Comparison of ENCODE assay signal across 7 cellular contexts in genomic region chr9:42316026-42316425, GRCh38.
DNase-seq lines count a peak whose midpoint lies in the region; ATAC-seq and TF ChIP-seq lines count a peak whose summit lies in the region.
"Not testable (repeated sequence)": the region's sequence is repeated elsewhere in the genome, so short reads cannot be mapped to it uniquely, and the experiment has no call there.

No MANE protein-coding gene starts in this region.

- intact Hi-C loops in HCT116 (cut with micrococcal nuclease); Panc1 (cut with micrococcal nuclease; ENCODE audit: unreplicated experiment): not testable (repeated sequence)

- H2AFZ ChIP-seq in HCT116 (ENCODE audit: low read depth, low read length, poor library complexity, severe bottlenecking) = not testable (repeated sequence)

- H3K4me2 ChIP-seq in HCT116 (ENCODE audit: low read length) = not testable (repeated sequence)

- DNase-seq in Daoy (ENCODE audit: low read depth) = peak; percentile 51
- not testable (repeated sequence) for DNase-seq in HCT116 (ENCODE audit: low read depth, low spot score); endodermal cell; osteocyte (ENCODE audit: extremely low spot score, unreplicated experiment)
- peak; percentile 53 for DNase-seq in M059J (ENCODE audit: low read depth)
- peak; percentile 2 for DNase-seq in Panc1 (ENCODE audit: low read depth, low spot score)

- not testable (repeated sequence) for H3K9me3 ChIP-seq in HCT116 (ENCODE audit: control insufficient read depth in 1 of 2, insufficient read depth in 1 of 2, low read depth in 1 of 2, low read length in 2 of 2); Panc1 (ENCODE audit: control insufficient read depth, insufficient read depth, low read depth, low read length); endodermal cell (ENCODE audit: control insufficient read depth, low read length)

- RAD21 ChIA-PET in HCT116 (lab: Charles Lee; ENCODE audit: low non-redundant PET in 1 of 2, low total read pairs in 2 of 2, uncharacterized antibody in 2 of 2, unreplicated experiment in 2 of 2) = not testable (repeated sequence)

- H3K36me3 ChIP-seq in HCT116 (ENCODE audit: control insufficient read depth in 1 of 2, insufficient read depth in 2 of 2, low read length in 2 of 2); Panc1 (ENCODE audit: control insufficient read depth, insufficient read depth, low read length); endodermal cell (ENCODE audit: control insufficient read depth, insufficient read depth, low read length): not testable (repeated sequence)

- POLR2A ChIA-PET in HCT116 (lab: Charles Lee); Panc1 (lab: Charles Lee): not testable (repeated sequence)

- not testable (repeated sequence) for H3K4me1 ChIP-seq in HCT116 (ENCODE audit: control insufficient read depth in 1 of 2, insufficient read depth in 2 of 2, low read length in 2 of 2); Panc1 (ENCODE audit: control insufficient read depth, insufficient read depth, low read length); endodermal cell (ENCODE audit: control insufficient read depth, insufficient read depth, low read length)

- H3K9ac ChIP-seq in HCT116 (ENCODE audit: low read length); endodermal cell (ENCODE audit: extremely low read depth, low read length, poor library complexity, severe bottlenecking): not testable (repeated sequence)

- H4K20me1 ChIP-seq in HCT116 (ENCODE audit: insufficient read depth) = not testable (repeated sequence)

- H3K27ac ChIP-seq in HCT116 (ENCODE audit: low read depth, low read length); Panc1 (ENCODE audit: low read length); VCaP; endodermal cell (ENCODE audit: low read depth, low read length): not testable (repeated sequence)

- H3K9me3 Mint-ChIP-seq in endodermal cell; osteocyte (ENCODE audit: unreplicated experiment): not testable (repeated sequence)

- not testable (repeated sequence) for H3K4me1 Mint-ChIP-seq in endodermal cell; osteocyte (ENCODE audit: unreplicated experiment)

- not testable (repeated sequence) for H3K27me3 ChIP-seq in HCT116 (ENCODE audit: insufficient read depth, low read length); Panc1 (ENCODE audit: control insufficient read depth, insufficient read depth, low read length); endodermal cell (ENCODE audit: control insufficient read depth, insufficient read depth, low read length, poor library complexity, severe bottlenecking)

- H3K36me3 Mint-ChIP-seq in endodermal cell (ENCODE audit: low read depth); osteocyte (ENCODE audit: unreplicated experiment): not testable (repeated sequence)

- peak; percentile 42 for TF ChIP-seq RAD21 in HCT116 (IDR thresholded peaks at IDR 0.05; ENCODE audit: low read depth)

- H3K27ac Mint-ChIP-seq in endodermal cell; osteocyte (ENCODE audit: unreplicated experiment): not testable (repeated sequence)

- not testable (repeated sequence) for H3K79me2 ChIP-seq in HCT116 (ENCODE audit: insufficient read depth, low read length)

- 95% methylated on average over 4 of the region's 5 CpGs; no CpG with 5 or more reads in 1 of the 2 experiments for WGBS in endodermal cell (ENCODE audit: insufficient coverage in 1 of 2, insufficient read length in 1 of 2), 2 experiments

- BruUV-seq in HCT116 (replicated peaks; lab: Mats Ljungman, UMichigan); Panc1 (replicated peaks; lab: Mats Ljungman, UMichigan): not testable (repeated sequence)

- not testable (repeated sequence) for H3K9me2 ChIP-seq in HCT116 (ENCODE audit: insufficient read depth)

- H3K27me3 Mint-ChIP-seq in endodermal cell (ENCODE audit: insufficient read depth); osteocyte (ENCODE audit: unreplicated experiment): not testable (repeated sequence)

- H3K4me3 Mint-ChIP-seq in endodermal cell; osteocyte (ENCODE audit: unreplicated experiment): not testable (repeated sequence)

- in situ Hi-C loops in Panc1 (cut with HindIII; ENCODE audit: low pct_unique_long_range_greater_than_20kb, low sequenced_read_pairs) = not testable (repeated sequence)

- H3K4me3 ChIP-seq in HCT116 (replicated peaks in 1 of 2; ENCODE audit: low read depth in 1 of 2, low read length in 2 of 2); Panc1 (ENCODE audit: low read depth in 2 of 2, low read length in 2 of 2); endodermal cell (ENCODE audit: low read length): not testable (repeated sequence)

- not testable (repeated sequence) for TF ChIP-seq POLR2A in HCT116 (IDR thresholded peaks at IDR 0.05; ENCODE audit: borderline replicate concordance, extremely low read depth, insufficient read depth, insufficient read length)

- CTCF ChIA-PET in HCT116 (lab: Charles Lee); Panc1 (lab: Charles Lee): not testable (repeated sequence)

- TF ChIP-seq CTCF in HCT116 (IDR thresholded peaks at IDR 0.05 in 2 of 3, conservative IDR thresholded peaks at IDR 0.05 in 1 of 3; ENCODE audit: borderline replicate concordance in 1 of 3, insufficient read depth in 1 of 3, low read depth in 2 of 3, low read length in 2 of 3) = 0 out of 6 replicates have a peak, but pooled peaks of 1 of the 3 experiments have one; percentile 3
- 0 out of 2 replicates have a peak, but pooled peaks have one; percentile 21 for TF ChIP-seq CTCF in Panc1 (IDR thresholded peaks at IDR 0.05)
- TF ChIP-seq CTCF in VCaP (conservative IDR thresholded peaks at IDR 0.05) = peak; percentile 58
- TF ChIP-seq CTCF in endodermal cell (conservative IDR thresholded peaks at IDR 0.05) = peak; percentile 32
- TF ChIP-seq CTCF in osteocyte (IDR thresholded peaks at IDR 0.05) = peak; percentile 19

- ATAC-seq in HCT116, Panc1: not testable (repeated sequence)
